20 cellular contexts compared by ENCODE assay signal in the genomic region with DNA sequence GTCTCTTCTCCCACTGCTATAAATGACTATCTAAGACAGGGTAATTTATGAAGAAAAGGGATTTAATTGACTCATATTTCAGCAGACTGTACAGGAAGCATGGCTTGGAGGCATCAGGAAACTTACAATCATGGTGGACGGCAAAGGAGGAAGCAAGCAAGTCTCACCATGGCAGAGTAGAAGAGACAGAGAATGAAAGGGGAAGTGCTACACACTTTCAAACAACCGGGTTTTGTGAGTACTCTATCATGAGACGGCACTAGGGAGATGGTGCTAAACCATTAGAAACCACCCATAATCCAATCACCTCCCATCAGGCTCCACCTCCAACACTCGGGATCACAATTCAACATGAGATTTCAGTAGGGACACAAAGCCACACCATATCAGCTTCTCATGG. TPM values are rescaled to one million over a fixed set of nuclear protein-coding genes. Genes with fewer than 3 reads are reported as not detected.
DNase-seq lines count a peak whose midpoint lies in the region; TF ChIP-seq lines count a peak whose summit lies in the region.
"Had no signal": no experiment of that assay in that cellular context is flagged by ENCODE, and none has a peak within 500 bp of the region (broad histone marks: within the 10 kb centered on the region; RNA-seq: fewer than 3 reads in every experiment).

No MANE protein-coding gene starts in this region.

- peak; percentile 0 for DNase-seq in NCI-H82 (lab: John Stamatoyannopoulos, UW)
- DNase-seq in NCI-H82 treated with DMSO at 0.1 percent for 48 hours (lab: John Stamatoyannopoulos, UW; ENCODE audit: unreplicated experiment) = no peak
- peak; percentile 11 for DNase-seq in KBM-7
- peak; percentile 30 for DNase-seq in NOMO-1 treated with DMSO at 0.1 percent for 48 hours (lab: John Stamatoyannopoulos, UW; ENCODE audit: unreplicated experiment)
- DNase-seq in OCI-M1 (lab: John Stamatoyannopoulos, UW) = peak; percentile 47
- DNase-seq in mesothelial cell of epicardium (ENCODE audit: low spot score in 2 of 2, unreplicated experiment in 2 of 2) = no peak
- DNase-seq in NCI-H1930 (lab: John Stamatoyannopoulos, UW) = no peak
- no peak for DNase-seq in glutamatergic neuron
- DNase-seq: 8988T; BE2C; C1 segment of cervical spinal cord; CD4-positive, CD25-positive, alpha-beta regulatory T cell; CD8-positive, alpha-beta memory T cell; COR-L47; DMS153; DMS79; H9; IMR-90 had no signal

- H3K4me3 Mint-ChIP-seq in mesothelial cell of epicardium (no peak overlapping the region), glutamatergic neuron (ENCODE audit: unreplicated experiment) (no peak overlapping the region)
- H3K4me3 Mint-ChIP-seq: CD4-positive, CD25-positive, alpha-beta regulatory T cell; CD8-positive, alpha-beta memory T cell; H9 had no signal

- TF ChIP-seq CTCF in mesothelial cell of epicardium (IDR thresholded peaks at IDR 0.05; ENCODE audit: unreplicated experiment) (no peak), glutamatergic neuron (IDR thresholded peaks at IDR 0.05; ENCODE audit: partially characterized antibody, unreplicated experiment) (no peak)

- in situ Hi-C loops in KBM-7 (cut with MboI; ENCODE audit: low pct_unique_long_range_greater_than_20kb, low sequenced_read_pairs) = no loop called here

- H3K36me3 Mint-ChIP-seq in mesothelial cell of epicardium (no peaks in the 10 kb centered on the region), glutamatergic neuron (ENCODE audit: unreplicated experiment) (no peaks in the 10 kb centered on the region)
- H3K36me3 Mint-ChIP-seq: CD4-positive, CD25-positive, alpha-beta regulatory T cell; CD8-positive, alpha-beta memory T cell had no signal

- H3K27ac Mint-ChIP-seq in mesothelial cell of epicardium (no peak overlapping the region), glutamatergic neuron (ENCODE audit: unreplicated experiment) (no peak overlapping the region)
- H3K27ac Mint-ChIP-seq: CD4-positive, CD25-positive, alpha-beta regulatory T cell; CD8-positive, alpha-beta memory T cell; H9 had no signal

- H3K9me3 Mint-ChIP-seq in mesothelial cell of epicardium (peaks cover 58% of the 10 kb centered on the region), glutamatergic neuron (ENCODE audit: unreplicated experiment) (no peaks in the 10 kb centered on the region)

- no peaks in the 10 kb centered on the region for H3K4me1 Mint-ChIP-seq in mesothelial cell of epicardium
- no peaks in the 10 kb centered on the region for H3K4me1 Mint-ChIP-seq in glutamatergic neuron (ENCODE audit: low read depth, unreplicated experiment)
- H3K4me1 Mint-ChIP-seq: CD4-positive, CD25-positive, alpha-beta regulatory T cell; CD8-positive, alpha-beta memory T cell; H9 had no signal

- H3K27me3 Mint-ChIP-seq in mesothelial cell of epicardium (ENCODE audit: low read depth) (no peaks in the 10 kb centered on the region), glutamatergic neuron (ENCODE audit: unreplicated experiment) (no peaks in the 10 kb centered on the region)
- H3K27me3 Mint-ChIP-seq: CD4-positive, CD25-positive, alpha-beta regulatory T cell had no signal

RNA-seq across cellular contexts. Expression of gene UBE2NL, which starts 11.1 kb away (rescaled TPM):
- 0.18 to 0.22 TPM in 2 of 3 replicates, not detected in the other for total RNA-seq in mesothelial cell of epicardium
- total RNA-seq in glutamatergic neuron (ENCODE audit: unreplicated experiment) = not detected
- total RNA-seq: CD4-positive, CD25-positive, alpha-beta regulatory T cell; CD8-positive, alpha-beta memory T cell; GM12878; H1; H9; IMR-90 had no signal

Comparison
In these comparisons a context has a peak if more than half of its experiments do, and no peak if none do; other contexts are left out.
1. DNase-seq: peak in NCI-H82 (single experiment), KBM-7 (single experiment), NOMO-1 treated with DMSO at 0.1 percent for 48 hours (single experiment) and OCI-M1 (single experiment); none in NCI-H82 treated with DMSO at 0.1 percent for 48 hours (single experiment), mesothelial cell of epicardium (0 of 2), NCI-H1930 (0 of 2) and glutamatergic neuron (single experiment).